14 cellular contexts compared by ENCODE assay signal in genomic region chr9:82168585-82168984, GRCh38.
DNase-seq lines count a peak whose midpoint lies in the region; ATAC-seq, FAIRE-seq and TF ChIP-seq lines count a peak whose summit lies in the region.
"Had no signal": no experiment of that assay in that cellular context is flagged by ENCODE, and none has a peak within 500 bp of the region (broad histone marks: within the 10 kb centered on the region; RNA-seq: fewer than 3 reads in every experiment).

No MANE protein-coding gene starts in this region.

- no peaks in the 10 kb centered on the region for H3K9me3 Mint-ChIP-seq in astrocyte (ENCODE audit: unreplicated experiment)
- H3K9me3 Mint-ChIP-seq in CD8-positive, alpha-beta T cell: no peaks in the 10 kb centered on the region
- peaks cover 5 to 7% of the 10 kb centered on the region in 2 donors for H3K9me3 Mint-ChIP-seq in activated T-cell treated with anti-CD3 and anti-CD28 coated beads, Interleukin-2, amount 50 U/mL, for 72 hours

- H3K4me2 ChIP-seq in astrocyte (ENCODE audit: low read length): no peak overlapping the region
- H3K4me2 ChIP-seq in osteoblast (ENCODE audit: insufficient read depth, low read length): no peak overlapping the region

- DNase-seq in AG10803 (ENCODE audit: low read depth): peak; percentile 17
- DNase-seq in HT1080 (ENCODE audit: low read depth): peak; percentile 52
- DNase-seq in astrocyte (ENCODE audit: low read depth): peak; percentile 72
- no peak for DNase-seq in left colon
- DNase-seq in Peyer's patch: no peak
- no peak for DNase-seq in CD8-positive, alpha-beta T cell
- DNase-seq in osteoblast (ENCODE audit: insufficient read length, low spot score, missing footprints): no peak
- no peak for DNase-seq in activated T-cell treated with anti-CD3 and anti-CD28 coated beads, Interleukin-2, amount 50 U/mL, for 72 hours
- DNase-seq: AML-193; effector CD4-positive, alpha-beta T cell; NCI-H1694 had no signal

- H3K36me3 ChIP-seq in astrocyte (ENCODE audit: insufficient read depth, low read length) (no peaks in the 10 kb centered on the region), Peyer's patch (no peaks in the 10 kb centered on the region), osteoblast (ENCODE audit: insufficient read depth, low read length) (no peaks in the 10 kb centered on the region)
- H3K36me3 ChIP-seq in CD8-positive, alpha-beta T cell (ENCODE audit: insufficient read depth, low read length): no peaks in the 10 kb centered on the region
- H3K36me3 ChIP-seq: prostate gland, thoracic aorta had no signal

- H3K4me1 Mint-ChIP-seq in astrocyte (ENCODE audit: low read depth, unreplicated experiment): peaks cover 4% of the 10 kb centered on the region
- H3K4me1 Mint-ChIP-seq in CD8-positive, alpha-beta T cell (ENCODE audit: low read depth): no peaks in the 10 kb centered on the region
- no peaks in the 10 kb centered on the region for H3K4me1 Mint-ChIP-seq in activated T-cell treated with anti-CD3 and anti-CD28 coated beads, Interleukin-2, amount 50 U/mL, for 72 hours (ENCODE audit: low read depth)

- H3K27ac ChIP-seq in astrocyte (ENCODE audit: low read depth, low read length) (no peak overlapping the region), Peyer's patch (no peak overlapping the region), osteoblast (ENCODE audit: low read depth, low read length) (no peak overlapping the region)
- H3K27ac ChIP-seq in CD8-positive, alpha-beta T cell (ENCODE audit: low read depth, low read length): no peak overlapping the region
- H3K27ac ChIP-seq: prostate gland, thoracic aorta had no signal

- no peaks in the 10 kb centered on the region for H3K4me1 ChIP-seq in astrocyte (ENCODE audit: insufficient read depth, low read length)
- H3K4me1 ChIP-seq in Peyer's patch: no peaks in the 10 kb centered on the region
- H3K4me1 ChIP-seq in CD8-positive, alpha-beta T cell (ENCODE audit: insufficient read depth, low read length): no peaks in the 10 kb centered on the region
- no peaks in the 10 kb centered on the region for H3K4me1 ChIP-seq in osteoblast (ENCODE audit: insufficient read depth, low read length)
- H3K4me1 ChIP-seq: prostate gland had no signal

- H3K27me3 ChIP-seq in astrocyte (ENCODE audit: insufficient read depth, low read length) (no peaks in the 10 kb centered on the region), Peyer's patch (no peaks in the 10 kb centered on the region), osteoblast (ENCODE audit: insufficient read depth, low read length) (no peaks in the 10 kb centered on the region)
- H3K27me3 ChIP-seq in CD8-positive, alpha-beta T cell (ENCODE audit: insufficient read depth, low read length): no peaks in the 10 kb centered on the region

- H2AFZ ChIP-seq in astrocyte (ENCODE audit: low read depth, low read length) (no peak overlapping the region), osteoblast (ENCODE audit: low read length) (no peak overlapping the region)

- H3K27me3 Mint-ChIP-seq in astrocyte (ENCODE audit: low read depth, unreplicated experiment): no peaks in the 10 kb centered on the region
- H3K27me3 Mint-ChIP-seq in CD8-positive, alpha-beta T cell (ENCODE audit: low read depth): no peaks in the 10 kb centered on the region
- no peaks in the 10 kb centered on the region for H3K27me3 Mint-ChIP-seq in activated T-cell treated with anti-CD3 and anti-CD28 coated beads, Interleukin-2, amount 50 U/mL, for 72 hours (ENCODE audit: low read depth)

- H3K79me2 ChIP-seq in astrocyte (ENCODE audit: insufficient read depth, low read length) (no peaks in the 10 kb centered on the region), osteoblast (ENCODE audit: insufficient read depth, low read length) (no peaks in the 10 kb centered on the region)

- CTCF ChIA-PET in CD8-positive, alpha-beta T cell (lab: Charles Lee): no interaction called here

- TF ChIP-seq CTCF in AG10803 (conservative IDR thresholded peaks at IDR 0.05; ENCODE audit: low read length): no peak
- TF ChIP-seq CTCF in astrocyte (IDR thresholded peaks at IDR 0.05; ENCODE audit: insufficient read depth, low read depth, low read length): no peak
- no peak for TF ChIP-seq CTCF in Peyer's patch (IDR thresholded peaks at IDR 0.05)
- no peak for TF ChIP-seq CTCF in CD8-positive, alpha-beta T cell (IDR thresholded peaks at IDR 0.05)
- TF ChIP-seq CTCF in osteoblast (IDR thresholded peaks at IDR 0.05; ENCODE audit: extremely low read depth, low read depth, low read length): no peak

- POLR2A ChIA-PET in CD8-positive, alpha-beta T cell (lab: Charles Lee): no interaction called here

- H3K27ac Mint-ChIP-seq in astrocyte (ENCODE audit: unreplicated experiment): no peak overlapping the region
- H3K27ac Mint-ChIP-seq in CD8-positive, alpha-beta T cell: no peak overlapping the region
- no peak overlapping the region for H3K27ac Mint-ChIP-seq in activated T-cell treated with anti-CD3 and anti-CD28 coated beads, Interleukin-2, amount 50 U/mL, for 72 hours

- no peak for TF ChIP-seq POLR2A in Peyer's patch (IDR thresholded peaks at IDR 0.05)

- intact Hi-C loops in left colon (cut with DNase I, micrococcal nuclease): no loop called here
- intact Hi-C loops in CD8-positive, alpha-beta T cell (cut with DNase I, micrococcal nuclease): no loop called here

- no peak overlapping the region for H3K4me3 Mint-ChIP-seq in astrocyte (ENCODE audit: unreplicated experiment)
- H3K4me3 Mint-ChIP-seq in CD8-positive, alpha-beta T cell: no peak overlapping the region
- H3K4me3 Mint-ChIP-seq in activated T-cell treated with anti-CD3 and anti-CD28 coated beads, Interleukin-2, amount 50 U/mL, for 72 hours: no peak overlapping the region

- H3K9me3 ChIP-seq in astrocyte (ENCODE audit: insufficient read depth, low read depth, low read length): no peaks in the 10 kb centered on the region
- no peaks in the 10 kb centered on the region for H3K9me3 ChIP-seq in Peyer's patch
- H3K9me3 ChIP-seq in CD8-positive, alpha-beta T cell (ENCODE audit: low read length): no peaks in the 10 kb centered on the region
- no peaks in the 10 kb centered on the region for H3K9me3 ChIP-seq in osteoblast (ENCODE audit: low read depth, low read length)
- H3K9me3 ChIP-seq: prostate gland, thoracic aorta had no signal

- no peak overlapping the region for H3K4me3 ChIP-seq in AG10803 (ENCODE audit: low read length)
- H3K4me3 ChIP-seq in astrocyte (ENCODE audit: insufficient read depth, low read depth, low read length): no peak overlapping the region
- no peak overlapping the region for H3K4me3 ChIP-seq in Peyer's patch
- H3K4me3 ChIP-seq in CD8-positive, alpha-beta T cell (ENCODE audit: low read depth, low read length): no peak overlapping the region
- no peak overlapping the region for H3K4me3 ChIP-seq in osteoblast (ENCODE audit: insufficient read depth, low read length)
- H3K4me3 ChIP-seq: prostate gland, thoracic aorta had no signal

- no peak overlapping the region for H3K9ac ChIP-seq in astrocyte (ENCODE audit: low read length)

- ATAC-seq in left colon: peak; percentile 25
- ATAC-seq in CD8-positive, alpha-beta T cell: no peak
- no peak for ATAC-seq in activated T-cell treated with anti-CD3 and anti-CD28 coated beads, Interleukin-2, amount 50 U/mL, for 72 hours (replicated peaks in 1 of 2)

- H4K20me1 ChIP-seq in astrocyte (ENCODE audit: insufficient read depth, low read length) (no peaks in the 10 kb centered on the region), osteoblast (ENCODE audit: insufficient read depth, low read length) (no peaks in the 10 kb centered on the region)

- no peak for FAIRE-seq in astrocyte (lab: Jason Lieb, UNC)
- FAIRE-seq: GM19239 had no signal

- no peaks in the 10 kb centered on the region for H3K36me3 Mint-ChIP-seq in astrocyte (ENCODE audit: low read depth, unreplicated experiment)
- no peaks in the 10 kb centered on the region for H3K36me3 Mint-ChIP-seq in CD8-positive, alpha-beta T cell
- no peaks in the 10 kb centered on the region for H3K36me3 Mint-ChIP-seq in activated T-cell treated with anti-CD3 and anti-CD28 coated beads, Interleukin-2, amount 50 U/mL, for 72 hours (ENCODE audit: insufficient read depth in 2 of 2)

Comparison
In these comparisons a context has a peak if more than half of its experiments do, and no peak if none do; other contexts are left out.
1. DNase-seq: peak in AG10803 (single experiment), HT1080 (single experiment) and astrocyte (single experiment); none in left colon (0 of 2), Peyer's patch (0 of 3), CD8-positive, alpha-beta T cell (0 of 7), osteoblast (single experiment) and activated T-cell treated with anti-CD3 and anti-CD28 coated beads, Interleukin-2, amount 50 U/mL, for 72 hours (0 of 2).